Comparison of ENCODE assay signal across 1 cellular context in the genomic region with DNA sequence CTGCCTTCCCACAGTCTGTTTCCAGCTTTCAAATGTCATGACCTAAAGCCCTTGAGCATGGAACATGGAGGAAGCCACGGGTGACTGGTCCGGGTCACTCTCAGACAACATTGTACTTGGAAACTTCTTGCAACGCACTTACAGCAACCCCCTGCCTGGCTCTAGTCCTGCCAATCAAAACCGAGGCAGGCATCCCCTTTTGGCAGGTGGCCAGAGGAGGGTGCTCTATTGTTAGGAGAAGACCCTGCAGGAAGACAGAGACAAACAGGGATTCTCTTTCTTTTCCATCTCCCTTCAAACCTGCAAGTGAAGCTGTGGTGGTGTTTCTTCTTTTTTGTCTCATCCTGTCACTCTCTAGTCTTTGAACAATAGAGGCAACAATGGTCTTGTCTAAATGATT.
TF ChIP-seq lines count a peak whose summit lies in the region.

No MANE protein-coding gene starts in this region.

TF ChIP-seq in K562, 482 proteins besides CTCF, POLR2A, EP300 and RAD21 (continued from another document):
- TF ChIP-seq, protein P1, sequence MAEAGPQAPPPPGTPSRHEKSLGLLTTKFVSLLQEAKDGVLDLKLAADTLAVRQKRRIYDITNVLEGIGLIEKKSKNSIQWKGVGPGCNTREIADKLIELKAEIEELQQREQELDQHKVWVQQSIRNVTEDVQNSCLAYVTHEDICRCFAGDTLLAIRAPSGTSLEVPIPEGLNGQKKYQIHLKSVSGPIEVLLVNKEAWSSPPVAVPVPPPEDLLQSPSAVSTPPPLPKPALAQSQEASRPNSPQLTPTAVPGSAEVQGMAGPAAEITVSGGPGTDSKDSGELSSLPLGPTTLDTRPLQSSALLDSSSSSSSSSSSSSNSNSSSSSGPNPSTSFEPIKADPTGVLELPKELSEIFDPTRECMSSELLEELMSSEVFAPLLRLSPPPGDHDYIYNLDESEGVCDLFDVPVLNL (CRISPR knock-in tag; IDR thresholded peaks at IDR 0.05; ENCODE audit: low read depth): no peak
- TF ChIP-seq, protein P2, sequence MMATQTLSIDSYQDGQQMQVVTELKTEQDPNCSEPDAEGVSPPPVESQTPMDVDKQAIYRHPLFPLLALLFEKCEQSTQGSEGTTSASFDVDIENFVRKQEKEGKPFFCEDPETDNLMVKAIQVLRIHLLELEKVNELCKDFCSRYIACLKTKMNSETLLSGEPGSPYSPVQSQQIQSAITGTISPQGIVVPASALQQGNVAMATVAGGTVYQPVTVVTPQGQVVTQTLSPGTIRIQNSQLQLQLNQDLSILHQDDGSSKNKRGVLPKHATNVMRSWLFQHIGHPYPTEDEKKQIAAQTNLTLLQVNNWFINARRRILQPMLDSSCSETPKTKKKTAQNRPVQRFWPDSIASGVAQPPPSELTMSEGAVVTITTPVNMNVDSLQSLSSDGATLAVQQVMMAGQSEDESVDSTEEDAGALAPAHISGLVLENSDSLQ (IDR thresholded peaks at IDR 0.05): peak; percentile 66
- TF ChIP-seq NFIC (IDR thresholded peaks at IDR 0.05): peak; percentile 76
